Comparison of ENCODE assay signal across 8 cellular contexts in genomic region chr1:43358746-43359693, GRCh38. TPM values are rescaled to one million over a fixed set of nuclear protein-coding genes. Genes with fewer than 3 reads are reported as not detected.
DNase-seq lines count a peak whose midpoint lies in the region; ATAC-seq and TF ChIP-seq lines count a peak whose summit lies in the region.

Gene CDC20, plus strand, starts transcription at chr1:43358981. Its CDS starts 235 bp downstream, at chr1:43359216.

- H3K4me3 Mint-ChIP-seq in activated B cell treated with CpG ODN at 0.5 μM for 24 hours (peak within 1 kb of the TSS; percentile 91), immature natural killer cell (peak within 1 kb of the TSS; percentile 90 to 95 (median 91))

- H3K4me1 Mint-ChIP-seq in activated B cell treated with CpG ODN at 0.5 μM for 24 hours (peaks cover 16% of the 10 kb centered on the region), immature natural killer cell (peaks cover 18 to 29% of the 10 kb centered on the region in 2 donors)

- H3K27ac ChIP-seq in caudate nucleus (ENCODE audit: low read depth, low read length), result peak within 1 kb of the TSS; percentile 72
- H3K27ac ChIP-seq in spleen, result peak within 1 kb of the TSS; percentile 82 to 96 (median 87)

- no peaks in the 10 kb centered on the region for H3K9me3 ChIP-seq in spleen

- H3K36me3 Mint-ChIP-seq in activated B cell treated with CpG ODN at 0.5 μM for 24 hours (ENCODE audit: low read depth) (peaks cover 40% of the 10 kb centered on the region), immature natural killer cell (peaks cover 5 to 16% (median 10%) of the 10 kb centered on the region in 3 donors)

- H3K9me3 Mint-ChIP-seq in activated B cell treated with CpG ODN at 0.5 μM for 24 hours (no peaks in the 10 kb centered on the region), immature natural killer cell (no peaks in the 10 kb centered on the region)

- POLR2A ChIA-PET in activated B cell treated with CpG ODN at 0.5 μM for 24 hours (lab: Charles Lee), result interaction anchor here (0.6 to 2.0 kb wide), 13 partner anchors 9 to 291 kb away, joined by 3 to 108 read pairs (median 6); partner anchors contain the start of genes CFAP57, EBNA1BP2, ELOVL1 and KDM4A

- H3K36me3 ChIP-seq in spleen, result peaks cover 3 to 46% (median 28%) of the 10 kb centered on the region in 6 donors

- H3K27me3 ChIP-seq in spleen (replicated peaks in 1 of 7), result no peaks in the 10 kb centered on the region

- peaks cover 12 to 56% (median 23%) of the 10 kb centered on the region in 6 donors for H3K4me1 ChIP-seq in spleen

- intact Hi-C loops in activated B cell treated with CpG ODN at 0.5 μM for 24 hours (cut with micrococcal nuclease), result loop anchor here (1.0 to 10.0 kb wide), 7 partner anchors 8 to 616 kb away; partner anchors contain the start of genes ATP6V0B, B4GALT2, CFAP57 and DPH2
- intact Hi-C loops in spleen (cut with DNase I; ENCODE audit: low total_unique reads), result no loop called here

- no peaks in the 10 kb centered on the region for H3K27me3 Mint-ChIP-seq in activated B cell treated with CpG ODN at 0.5 μM for 24 hours
- H3K27me3 Mint-ChIP-seq in immature natural killer cell (ENCODE audit: low read depth in 3 of 3), result peaks cover 2 to 5% (median 2%) of the 10 kb centered on the region in 3 donors

- H3K27ac Mint-ChIP-seq in activated B cell treated with CpG ODN at 0.5 μM for 24 hours (peak within 1 kb of the TSS; percentile 91), immature natural killer cell (peak within 1 kb of the TSS; percentile 80 to 93 (median 87))

- ATAC-seq in HG03196 (IDR thresholded peaks at IDR 0.05; ENCODE audit: unreplicated experiment) (peak; percentile 87), activated B cell treated with CpG ODN at 0.5 μM for 24 hours (ENCODE audit: low read depth) (peak; percentile 99)

- DNase-seq in AG08395 (ENCODE audit: low spot score), result peak; percentile 98
- peak; percentile 99 for DNase-seq in NCI-H345 (lab: John Stamatoyannopoulos, UW)
- DNase-seq in activated B cell treated with CpG ODN at 0.5 μM for 24 hours, result peak; percentile 96
- DNase-seq in caudate nucleus (lab: John Stamatoyannopoulos, UW), result peak; percentile 65 to 98 (median 95)
- DNase-seq in immature natural killer cell, result peak; percentile 92 to 93 (median 93)
- DNase-seq in spleen, result peak; percentile 98

- WGBS in spleen, 5 donors, result 3 to 5% (median 4%) methylated on average over 24 to 59 of the region's 59 CpGs

- TF ChIP-seq CTCF in activated B cell treated with CpG ODN at 0.5 μM for 24 hours (IDR thresholded peaks at IDR 0.05) (no peak), spleen (IDR thresholded peaks at IDR 0.05 in 8 of 11, conservative IDR thresholded peaks at IDR 0.05 in 3 of 11) (peak in 1 of 11 experiments; percentile 37)

- CTCF ChIA-PET in activated B cell treated with CpG ODN at 0.5 μM for 24 hours (lab: Charles Lee), result interaction anchor here (0.7 to 1.6 kb wide), 4 partner anchors 9 to 133 kb away, joined by 3 to 7 read pairs (median 5); partner anchors contain the start of gene ELOVL1

- peak within 1 kb of the TSS; percentile 63 to 88 (median 70) for H3K4me3 ChIP-seq in spleen

- TF ChIP-seq POLR2A in GM18951 (IDR thresholded peaks at IDR 0.05; ENCODE audit: extremely low read depth, insufficient read depth, insufficient read length) (peak; percentile 78), spleen (IDR thresholded peaks at IDR 0.05) (no peak)

- in situ Hi-C loops in GM18951 (cut with MboI; ENCODE audit: low sequenced_read_pairs, unreplicated experiment), result loop anchor here (10.0 kb wide), 1 partner anchor 124 kb away; no protein-coding TSS in a partner anchor

RNA-seq across cellular contexts. Expression of gene CDC20, which starts in this region (rescaled TPM):
- 3.2 and 4.2 TPM in 2 replicates for total RNA-seq in activated B cell treated with CpG ODN at 0.5 μM for 24 hours
- polyA plus RNA-seq in immature natural killer cell, result 1 to 10 TPM in 2 of 3 donors, under 1 TPM in 1; 0.69 to 4.0 (median 3.0) TPM
- 10 to 100 TPM in 4 of 7 donors, 1 to 10 TPM in 3; 3.8 to 18.4 (median 12.5) TPM for total RNA-seq in spleen
- polyA plus RNA-seq in spleen, result 10 to 100 TPM in 1 of 3 donors, 1 to 10 TPM in 2; 2.1 to 25.9 (median 7.0) TPM

Comparison
In these comparisons a context has a peak if more than half of its experiments do, and no peak if none do; other contexts are left out.
1. Peak in every context shown above with its lines: DNase-seq, ATAC-seq, H3K4me3 ChIP-seq and H3K27ac ChIP-seq.